9 cellular contexts compared by ENCODE assay signal in genomic region chr7:150975536-150976285, GRCh38. TPM values are rescaled to one million over a fixed set of nuclear protein-coding genes. Genes with fewer than 3 reads are reported as not detected.
DNase-seq lines count a peak whose midpoint lies in the region; ATAC-seq, FAIRE-seq and TF ChIP-seq lines count a peak whose summit lies in the region.
"Had no signal": no experiment of that assay in that cellular context is flagged by ENCODE, and none has a peak within 500 bp of the region (broad histone marks: within the 10 kb centered on the region; RNA-seq: fewer than 3 reads in every experiment).

No MANE protein-coding gene starts in this region.

- TF ChIP-seq POLR2A in GM12891 (IDR thresholded peaks at IDR 0.05; ENCODE audit: low read depth, low read length) = no peak

- ATAC-seq in activated naive CD8-positive, alpha-beta T cell treated with anti-CD3 and anti-CD28 coated beads, Interleukin-2, amount 50 U/mL, for 24 hours = no peak
- no peak for ATAC-seq in HG02840 (IDR thresholded peaks at IDR 0.05; ENCODE audit: low FRiP score, unreplicated experiment)

- H3K4me3 ChIP-seq in HUES48 (ENCODE audit: low read depth, low read length) (peak overlapping the region; percentile 88), muscle layer of colon (ENCODE audit: low read depth in 1 of 2, low read length in 2 of 2) (peak overlapping the region in 1 of 2 donors; percentile 55)

- H3K4me3 Mint-ChIP-seq in activated naive CD8-positive, alpha-beta T cell treated with anti-CD3 and anti-CD28 coated beads, Interleukin-2, amount 50 U/mL, for 24 hours = peak overlapping the region; percentile 63
- H3K4me3 Mint-ChIP-seq: HFFc6 had no signal

- H3K27ac ChIP-seq in C4-2B (peak overlapping the region; percentile 71), HUES48 (ENCODE audit: low read depth, low read length) (no peak overlapping the region), muscle layer of colon (ENCODE audit: low read depth, low read length) (peak overlapping the region; percentile 95)

- no peaks in the 10 kb centered on the region for H3K9me3 Mint-ChIP-seq in activated naive CD8-positive, alpha-beta T cell treated with anti-CD3 and anti-CD28 coated beads, Interleukin-2, amount 50 U/mL, for 24 hours
- H3K9me3 Mint-ChIP-seq: HFFc6 had no signal

- H3K4me1 ChIP-seq in HUES48 (ENCODE audit: control insufficient read depth, insufficient read depth, low read length) (peaks cover 46% of the 10 kb centered on the region), muscle layer of colon (ENCODE audit: insufficient read depth, low read length) (peaks cover 65% of the 10 kb centered on the region)

- H3K27me3 ChIP-seq in HUES48 (ENCODE audit: control insufficient read depth, insufficient read depth, low read length) (peaks cover 56% of the 10 kb centered on the region), muscle layer of colon (ENCODE audit: control insufficient read depth in 1 of 2, insufficient read depth in 2 of 2, low read length in 2 of 2) (peaks cover 6 to 8% of the 10 kb centered on the region in 2 donors)

- H3K27ac Mint-ChIP-seq in activated naive CD8-positive, alpha-beta T cell treated with anti-CD3 and anti-CD28 coated beads, Interleukin-2, amount 50 U/mL, for 24 hours = no peak overlapping the region
- H3K27ac Mint-ChIP-seq: HFFc6 had no signal

- no peaks in the 10 kb centered on the region for H3K36me3 Mint-ChIP-seq in activated naive CD8-positive, alpha-beta T cell treated with anti-CD3 and anti-CD28 coated beads, Interleukin-2, amount 50 U/mL, for 24 hours (ENCODE audit: low read depth)

- peaks cover 24% of the 10 kb centered on the region for H3K4me1 Mint-ChIP-seq in activated naive CD8-positive, alpha-beta T cell treated with anti-CD3 and anti-CD28 coated beads, Interleukin-2, amount 50 U/mL, for 24 hours

- H3K36me3 ChIP-seq in HUES48 (ENCODE audit: control insufficient read depth, insufficient read depth, low read length) (no peaks in the 10 kb centered on the region), muscle layer of colon (ENCODE audit: insufficient read depth, low read length) (no peaks in the 10 kb centered on the region)

- FAIRE-seq in GM12891 (lab: Jason Lieb, UNC) = no peak

- H3K9me3 ChIP-seq in HUES48 (ENCODE audit: control insufficient read depth, insufficient read depth, low read length) (no peaks in the 10 kb centered on the region), muscle layer of colon (ENCODE audit: low read length) (no peaks in the 10 kb centered on the region)

- H3K27me3 Mint-ChIP-seq in activated naive CD8-positive, alpha-beta T cell treated with anti-CD3 and anti-CD28 coated beads, Interleukin-2, amount 50 U/mL, for 24 hours = peaks cover 38% of the 10 kb centered on the region

- DNase-seq in activated naive CD8-positive, alpha-beta T cell treated with anti-CD3 and anti-CD28 coated beads, Interleukin-2, amount 50 U/mL, for 24 hours = no peak
- DNase-seq in DMS153 (lab: John Stamatoyannopoulos, UW) (no peak), GM12891 (ENCODE audit: insufficient read length, low spot score) (no peak), NCI-H1436 treated with DMSO at 0.1 percent for 48 hours (lab: John Stamatoyannopoulos, UW) (no peak)
- DNase-seq: HFFc6 had no signal

- H3K9ac ChIP-seq in HUES48 (ENCODE audit: low read depth, low read length) = no peak overlapping the region
- H3K9ac ChIP-seq in muscle layer of colon (ENCODE audit: low read length) = peak overlapping the region; percentile 60

- TF ChIP-seq CTCF in C4-2B (conservative IDR thresholded peaks at IDR 0.05) = no peak

TF ChIP-seq in GM12891, 5 proteins besides CTCF, POLR2A, EP300 and RAD21:
- TF ChIP-seq PAX5 (IDR thresholded peaks at IDR 0.05; ENCODE audit: insufficient read depth, low read length, severe bottlenecking) = no peak
TF ChIP-seq in GM12891: peak in this region for 0.

RNA-seq across cellular contexts. Expression of gene KCNH2, which starts 2.4 kb away (rescaled TPM):
- polyA plus RNA-seq in GM12891 (2012; ENCODE audit: low read depth, missing spikeins) = 0.09 TPM

RNA-seq across cellular contexts. Expression of gene NOS3, which starts 15.1 kb away (rescaled TPM):
- 0.04 TPM for polyA plus RNA-seq in GM12891 (2012; ENCODE audit: low read depth, missing spikeins)

RNA-seq across cellular contexts. Expression of gene ATG9B, which starts 48.6 kb away (rescaled TPM):
- polyA plus RNA-seq in GM12891 (2012; ENCODE audit: low read depth, missing spikeins) = 0.71 TPM

RNA-seq across cellular contexts. Expression of gene ABCB8, which starts 52.5 kb away (rescaled TPM):
- polyA plus RNA-seq in GM12891 (2012; ENCODE audit: low read depth, missing spikeins) = 10.9 TPM
